1 cellular context compared by ENCODE assay signal in the genomic region with DNA sequence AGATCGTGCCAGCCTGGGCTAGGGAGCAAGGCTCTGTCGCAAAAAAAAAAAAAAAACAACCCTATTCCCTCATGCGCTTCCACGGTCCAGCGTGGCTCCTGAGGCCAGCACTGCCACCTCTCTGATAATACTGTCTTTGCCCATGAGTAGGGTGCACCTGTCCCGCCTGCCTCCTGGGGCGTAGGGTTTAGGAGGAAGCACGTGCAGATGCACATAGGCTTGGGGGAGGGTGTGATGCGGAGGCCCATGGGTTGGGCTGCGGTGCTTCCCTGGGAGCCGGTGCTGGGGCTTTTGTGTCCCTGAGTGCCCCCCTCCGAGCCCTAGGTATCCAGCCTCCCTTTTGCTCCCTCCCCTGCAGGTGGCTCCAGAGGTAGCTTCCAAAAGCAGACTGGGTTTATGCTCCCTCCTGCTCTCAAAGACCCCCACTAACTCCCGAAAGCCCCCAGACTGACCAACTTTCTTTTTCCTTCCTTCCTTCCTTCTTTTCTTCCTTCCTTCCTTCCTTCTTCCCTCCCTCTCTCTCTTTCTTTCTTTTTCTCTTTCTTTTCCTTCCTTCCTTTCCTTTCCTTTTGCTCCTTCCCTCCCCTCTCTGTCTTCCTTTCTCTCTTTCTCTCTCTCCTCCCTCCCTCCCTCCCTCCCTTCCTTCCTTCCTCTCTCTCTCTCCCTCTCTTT.
TF ChIP-seq lines count a peak whose summit lies in the region.

No MANE protein-coding gene starts in this region.

TF ChIP-seq in HepG2, 621 proteins besides CTCF, POLR2A, EP300 and RAD21:
- TF ChIP-seq ZNF234 (CRISPR knock-in tag; conservative IDR thresholded peaks at IDR 0.05) = no peak
- 0 out of 2 replicates have a peak, but pooled peaks have one; percentile 41 for TF ChIP-seq HNRNPL (IDR thresholded peaks at IDR 0.05; ENCODE audit: low read depth, low read length)
- TF ChIP-seq PCBP2 (optimal IDR thresholded peaks at IDR 0.05; ENCODE audit: low read depth, low read length, poor library complexity, severe bottlenecking) = peak; percentile 52
- TF ChIP-seq, protein P1, sequence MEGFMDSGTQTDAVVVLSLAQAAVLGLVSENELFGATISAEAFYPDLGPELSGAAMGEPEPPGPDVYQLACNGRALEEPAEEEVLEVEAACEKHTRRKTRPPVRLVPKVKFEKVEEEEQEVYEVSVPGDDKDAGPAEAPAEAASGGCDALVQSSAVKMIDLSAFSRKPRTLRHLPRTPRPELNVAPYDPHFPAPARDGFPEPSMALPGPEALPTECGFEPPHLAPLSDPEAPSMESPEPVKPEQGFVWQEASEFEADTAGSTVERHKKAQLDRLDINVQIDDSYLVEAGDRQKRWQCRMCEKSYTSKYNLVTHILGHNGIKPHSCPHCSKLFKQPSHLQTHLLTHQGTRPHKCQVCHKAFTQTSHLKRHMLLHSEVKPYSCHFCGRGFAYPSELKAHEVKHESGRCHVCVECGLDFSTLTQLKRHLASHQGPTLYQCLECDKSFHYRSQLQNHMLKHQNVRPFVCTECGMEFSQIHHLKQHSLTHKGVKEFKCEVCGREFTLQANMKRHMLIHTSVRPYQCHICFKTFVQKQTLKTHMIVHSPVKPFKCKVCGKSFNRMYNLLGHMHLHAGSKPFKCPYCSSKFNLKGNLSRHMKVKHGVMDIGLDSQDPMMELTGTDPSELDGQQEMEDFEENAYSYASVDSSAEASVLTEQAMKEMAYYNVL (CRISPR knock-in tag; IDR thresholded peaks at IDR 0.05; ENCODE audit: borderline replicate concordance) = peak; percentile 65; the same call in 1 of the 2 replicates
- peak; percentile 40 for TF ChIP-seq XRCC5 (optimal IDR thresholded peaks at IDR 0.05; ENCODE audit: low read length)
- TF ChIP-seq, protein P2, sequence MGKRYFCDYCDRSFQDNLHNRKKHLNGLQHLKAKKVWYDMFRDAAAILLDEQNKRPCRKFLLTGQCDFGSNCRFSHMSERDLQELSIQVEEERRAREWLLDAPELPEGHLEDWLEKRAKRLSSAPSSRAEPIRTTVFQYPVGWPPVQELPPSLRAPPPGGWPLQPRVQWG (CRISPR knock-in tag; IDR thresholded peaks at IDR 0.05; ENCODE audit: borderline replicate concordance, low read depth) = no peak
- TF ChIP-seq ARNT2 (CRISPR knock-in tag; IDR thresholded peaks at IDR 0.05; ENCODE audit: low read depth) = no peak
- peak; percentile 73; the same call in 1 of the 2 replicates for TF ChIP-seq POLR2AphosphoS2 (IDR thresholded peaks at IDR 0.05; ENCODE audit: low read depth, low read length)
- peak; percentile 39 for TF ChIP-seq AGO1 (IDR thresholded peaks at IDR 0.05; ENCODE audit: low read depth, low read length, poor library complexity, severe bottlenecking)
- TF ChIP-seq POLR2AphosphoS5 (IDR thresholded peaks at IDR 0.05; ENCODE audit: low read depth, low read length) = peak; percentile 46; the same call in 1 of the 2 replicates
- TF ChIP-seq HNRNPH1 (optimal IDR thresholded peaks at IDR 0.05; ENCODE audit: low read depth, low read length) = peak; percentile 52
- TF ChIP-seq RBM22 (optimal IDR thresholded peaks at IDR 0.05; ENCODE audit: low read length) = peak; percentile 99
- TF ChIP-seq, protein P3, sequence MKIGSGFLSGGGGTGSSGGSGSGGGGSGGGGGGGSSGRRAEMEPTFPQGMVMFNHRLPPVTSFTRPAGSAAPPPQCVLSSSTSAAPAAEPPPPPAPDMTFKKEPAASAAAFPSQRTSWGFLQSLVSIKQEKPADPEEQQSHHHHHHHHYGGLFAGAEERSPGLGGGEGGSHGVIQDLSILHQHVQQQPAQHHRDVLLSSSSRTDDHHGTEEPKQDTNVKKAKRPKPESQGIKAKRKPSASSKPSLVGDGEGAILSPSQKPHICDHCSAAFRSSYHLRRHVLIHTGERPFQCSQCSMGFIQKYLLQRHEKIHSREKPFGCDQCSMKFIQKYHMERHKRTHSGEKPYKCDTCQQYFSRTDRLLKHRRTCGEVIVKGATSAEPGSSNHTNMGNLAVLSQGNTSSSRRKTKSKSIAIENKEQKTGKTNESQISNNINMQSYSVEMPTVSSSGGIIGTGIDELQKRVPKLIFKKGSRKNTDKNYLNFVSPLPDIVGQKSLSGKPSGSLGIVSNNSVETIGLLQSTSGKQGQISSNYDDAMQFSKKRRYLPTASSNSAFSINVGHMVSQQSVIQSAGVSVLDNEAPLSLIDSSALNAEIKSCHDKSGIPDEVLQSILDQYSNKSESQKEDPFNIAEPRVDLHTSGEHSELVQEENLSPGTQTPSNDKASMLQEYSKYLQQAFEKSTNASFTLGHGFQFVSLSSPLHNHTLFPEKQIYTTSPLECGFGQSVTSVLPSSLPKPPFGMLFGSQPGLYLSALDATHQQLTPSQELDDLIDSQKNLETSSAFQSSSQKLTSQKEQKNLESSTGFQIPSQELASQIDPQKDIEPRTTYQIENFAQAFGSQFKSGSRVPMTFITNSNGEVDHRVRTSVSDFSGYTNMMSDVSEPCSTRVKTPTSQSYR (CRISPR knock-in tag; IDR thresholded peaks at IDR 0.05; ENCODE audit: borderline replicate concordance) = peak; percentile 27; the same call in 1 of the 2 replicates
- peak; percentile 66; the same call in 1 of the 2 replicates for TF ChIP-seq POLR2G (IDR thresholded peaks at IDR 0.05; ENCODE audit: low read depth, low read length)
- TF ChIP-seq RBFOX2 (IDR thresholded peaks at IDR 0.05; ENCODE audit: low read depth, low read length) = peak; percentile 57
- TF ChIP-seq ZNF468 (CRISPR knock-in tag; IDR thresholded peaks at IDR 0.05) = no peak
- TF ChIP-seq NFE2 (CRISPR knock-in tag; IDR thresholded peaks at IDR 0.05) = no peak
- TF ChIP-seq SSRP1 (CRISPR knock-in tag; IDR thresholded peaks at IDR 0.05) = 0 out of 2 replicates have a peak, but pooled peaks have one; percentile 38
- TF ChIP-seq HMGA1 (CRISPR knock-in tag; conservative IDR thresholded peaks at IDR 0.05) = no peak
- TF ChIP-seq RBM39 (IDR thresholded peaks at IDR 0.05; ENCODE audit: low read depth, low read length, poor library complexity, severe bottlenecking) = no peak
- peak; percentile 93 for TF ChIP-seq PAF1 (CRISPR knock-in tag; IDR thresholded peaks at IDR 0.05)
- TF ChIP-seq ZC3H13 (CRISPR knock-in tag; IDR thresholded peaks at IDR 0.05) = 0 out of 2 replicates have a peak, but pooled peaks have one; percentile 82
- peak; percentile 52; the same call in 1 of the 2 replicates for TF ChIP-seq ZC3H4 (CRISPR knock-in tag; IDR thresholded peaks at IDR 0.05; ENCODE audit: borderline replicate concordance)
- TF ChIP-seq ZNF510 (CRISPR knock-in tag; IDR thresholded peaks at IDR 0.05; ENCODE audit: low read depth) = no peak
- peak; percentile 43; the same call in 1 of the 2 replicates for TF ChIP-seq KDM2A (CRISPR knock-in tag; IDR thresholded peaks at IDR 0.05; ENCODE audit: borderline replicate concordance, low read depth)
- peak; percentile 96 for TF ChIP-seq AGO2 (optimal IDR thresholded peaks at IDR 0.05; ENCODE audit: low read depth, low read length)
